9 cellular contexts compared by ENCODE assay signal in the genomic region with DNA sequence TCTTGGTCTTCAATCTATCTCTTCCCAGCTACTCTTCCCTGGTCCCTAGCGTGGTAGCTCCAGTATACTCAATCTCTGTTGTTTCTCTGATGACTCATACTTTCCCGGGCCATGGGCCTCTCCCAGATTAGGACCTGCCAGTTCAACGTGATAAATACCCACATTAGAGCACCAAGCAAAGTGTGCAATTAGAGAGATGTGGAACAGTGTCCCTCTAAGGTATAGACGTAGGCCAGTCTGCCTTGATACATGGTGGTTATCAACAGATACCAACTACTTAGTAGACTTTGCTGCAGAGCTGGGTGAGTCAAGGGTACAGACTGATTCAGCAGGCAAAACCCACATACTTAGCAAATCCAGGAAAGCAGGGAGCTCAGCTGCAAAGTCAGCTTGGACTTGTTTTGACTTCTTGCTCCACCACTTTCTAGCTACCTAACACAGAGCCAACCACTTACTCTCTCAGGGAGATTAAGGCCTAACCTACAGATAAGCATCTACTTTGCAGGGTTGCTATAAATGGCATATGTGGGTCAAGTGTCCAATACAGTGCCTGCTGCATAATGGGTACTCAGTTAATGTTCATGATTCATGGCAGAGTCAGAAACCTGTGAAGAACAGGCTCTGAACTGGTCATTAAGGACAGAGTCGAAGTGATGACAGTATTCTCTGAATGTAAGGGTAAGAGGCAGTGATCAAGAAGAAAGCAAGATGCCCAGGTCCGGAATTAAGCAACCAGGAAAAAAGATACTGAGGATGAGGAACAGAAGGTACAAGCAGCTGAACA.
A peak's percentile ranks its signal among the peaks of the same experiment; 100 is the strongest.
DNase-seq lines count a peak whose midpoint lies in the region; TF ChIP-seq lines count a peak whose summit lies in the region.
"Had no signal": no experiment of that assay in that cellular context is flagged by ENCODE, and none has a peak within 500 bp of the region (broad histone marks: within the 10 kb centered on the region; RNA-seq: fewer than 3 reads in every experiment).

No MANE protein-coding gene starts in this region.

- H3K27me3 ChIP-seq in GM23248 (replicated peaks; ENCODE audit: insufficient read depth) = peaks cover 14% of the 10 kb centered on the region; the same call in 1 of the 2 replicates
- no peaks in the 10 kb centered on the region for H3K27me3 ChIP-seq in esophagus squamous epithelium
- H3K27me3 ChIP-seq in mucosa of rectum (ENCODE audit: control insufficient read depth in 2 of 2, insufficient read depth in 2 of 2, low read length in 2 of 2) = no peaks in the 10 kb centered on the region

- no peaks in the 10 kb centered on the region for H3K9me2 ChIP-seq in GM23248 (ENCODE audit: insufficient read depth)

- H3K4me3 ChIP-seq in GM23248 = no peak overlapping the region
- H3K4me3 ChIP-seq in esophagus squamous epithelium = no peak overlapping the region
- no peak overlapping the region for H3K4me3 ChIP-seq in mucosa of rectum (ENCODE audit: low read length in 2 of 2)

- H3K27ac ChIP-seq in GM23248 = peak overlapping the region; percentile 4; the same call in 1 of the 2 replicates
- H3K27ac ChIP-seq in esophagus squamous epithelium = peak overlapping the region in 3 of 4 donors; percentile 18 to 63 (median 54)
- peak overlapping the region; percentile 13 to 36 for H3K27ac ChIP-seq in mucosa of rectum (ENCODE audit: low read depth in 2 of 2, low read length in 2 of 2)

- no peak overlapping the region for H2AFZ ChIP-seq in GM23248

- H4K20me1 ChIP-seq in GM23248 (ENCODE audit: insufficient read depth) = no peaks in the 10 kb centered on the region

- H3K36me3 ChIP-seq in GM23248 (ENCODE audit: low read depth) (no peaks in the 10 kb centered on the region), esophagus squamous epithelium (no peaks in the 10 kb centered on the region), mucosa of rectum (ENCODE audit: control insufficient read depth in 2 of 2, insufficient read depth in 2 of 2, low read length in 2 of 2) (no peaks in the 10 kb centered on the region)

- TF ChIP-seq CTCF in esophagus squamous epithelium (IDR thresholded peaks at IDR 0.05) = no peak

- no peak overlapping the region for H3K4me2 ChIP-seq in GM23248 (ENCODE audit: unreplicated experiment)

- peaks cover 20% of the 10 kb centered on the region for H3F3A ChIP-seq in GM23248 (ENCODE audit: insufficient read depth)

- 34 to 37% methylated on average over 6 of the region's 6 CpGs for WGBS in GM23248 (ENCODE audit: low coverage in 1 of 2, low lambda C conversion rate in 2 of 2, missing lambda C conversion rate in 2 of 2), 2 experiments
- WGBS in esophagus squamous epithelium, 2 donors = 28 to 37% methylated on average over 6 of the region's 6 CpGs

- H3K4me1 ChIP-seq in GM23248 (ENCODE audit: insufficient read depth) = peaks cover 16% of the 10 kb centered on the region
- peaks cover 12 to 39% (median 14%) of the 10 kb centered on the region in 3 donors for H3K4me1 ChIP-seq in esophagus squamous epithelium
- H3K4me1 ChIP-seq in mucosa of rectum (ENCODE audit: control insufficient read depth in 2 of 2, insufficient read depth in 2 of 2, low read length in 2 of 2) = peaks cover 4 to 21% of the 10 kb centered on the region in 2 donors

- no peaks in the 10 kb centered on the region for H3K79me2 ChIP-seq in GM23248 (ENCODE audit: insufficient read depth)

- H3K9me3 ChIP-seq in GM23248 (ENCODE audit: low read depth) (no peaks in the 10 kb centered on the region), esophagus squamous epithelium (no peaks in the 10 kb centered on the region), mucosa of rectum (ENCODE audit: control insufficient read depth in 2 of 2, low read length in 2 of 2) (no peaks in the 10 kb centered on the region)

- DNase-seq in GM23248 = peak; percentile 71
- peak; percentile 71 for DNase-seq in OCI-M1 (lab: John Stamatoyannopoulos, UW)
- DNase-seq in esophagus squamous epithelium (lab: John Stamatoyannopoulos, UW) = no peak
- DNase-seq in CD1c-positive myeloid dendritic cell (ENCODE audit: extremely low spot score) = no peak
- no peak for DNase-seq in foreskin melanocyte
- no peak for DNase-seq in posterior vena cava (ENCODE audit: low spot score)
- no peak for DNase-seq in activated CD4-positive, alpha-beta T cell treated with anti-CD3 and anti-CD28 coated beads for 1 hour
- DNase-seq: activated CD4-positive, alpha-beta T cell treated with anti-CD3 and anti-CD28 coated beads for 4 hours had no signal

- H3K9ac ChIP-seq in GM23248 (no peak overlapping the region), mucosa of rectum (ENCODE audit: low read depth in 1 of 2, low read length in 2 of 2) (no peak overlapping the region)

- intact Hi-C loops in esophagus squamous epithelium (cut with DNase I) = no loop called here
- intact Hi-C loops in posterior vena cava (cut with DNase I) = no loop called here

- in situ Hi-C loops in GM23248 (cut with MboI) = no loop called here

- TF ChIP-seq POLR2A in esophagus squamous epithelium (IDR thresholded peaks at IDR 0.05) = no peak

Comparison
In these comparisons a context has a peak if more than half of its experiments do, and no peak if none do; other contexts are left out.
1. DNase-seq: peak in GM23248 (single experiment) and OCI-M1 (single experiment); none in esophagus squamous epithelium (single experiment), CD1c-positive myeloid dendritic cell (single experiment), foreskin melanocyte (single experiment), posterior vena cava (single experiment) and activated CD4-positive, alpha-beta T cell treated with anti-CD3 and anti-CD28 coated beads for 1 hour (single experiment).
2. H3K27ac ChIP-seq: peak in every context shown above with its lines; median percentile 54 in esophagus squamous epithelium; 24 in mucosa of rectum; 4 in GM23248.